ENCODE assay signal across 11 cellular contexts in genomic region chrY:20990869-20991548, GRCh38.
DNase-seq lines count a peak whose midpoint lies in the region; ATAC-seq and TF ChIP-seq lines count a peak whose summit lies in the region.
"Had no signal": no experiment of that assay in that cellular context is flagged by ENCODE, and none has a peak within 500 bp of the region (broad histone marks: within the 10 kb centered on the region; RNA-seq: fewer than 3 reads in every experiment).

No MANE protein-coding gene starts in this region.

- no peaks in the 10 kb centered on the region for H4K20me1 ChIP-seq in mammary epithelial cell (ENCODE audit: insufficient read depth, low read length)
- H4K20me1 ChIP-seq: BLaER1 had no signal

- H3K27me3 Mint-ChIP-seq in CD4-positive, CD25-positive, alpha-beta regulatory T cell: no peaks in the 10 kb centered on the region
- no peaks in the 10 kb centered on the region for H3K27me3 Mint-ChIP-seq in effector memory CD8-positive, alpha-beta T cell
- no peaks in the 10 kb centered on the region for H3K27me3 Mint-ChIP-seq in HFFc6 (ENCODE audit: insufficient read depth)
- H3K27me3 Mint-ChIP-seq: naive B cell had no signal

- H3K9ac ChIP-seq in mammary epithelial cell (ENCODE audit: insufficient read depth, low read length): no peak overlapping the region
- H3K9ac ChIP-seq: BLaER1 had no signal

- peaks cover 0 to 9% (median 4%) of the 10 kb centered on the region in 4 donors for H3K4me1 Mint-ChIP-seq in CD4-positive, CD25-positive, alpha-beta regulatory T cell
- peaks cover 15 to 22% of the 10 kb centered on the region in 2 donors for H3K4me1 Mint-ChIP-seq in effector memory CD8-positive, alpha-beta T cell (ENCODE audit: low read depth in 2 of 2)
- no peaks in the 10 kb centered on the region for H3K4me1 Mint-ChIP-seq in HFFc6 (ENCODE audit: low read depth)

- H3K27ac ChIP-seq in CD4-positive, CD25-positive, alpha-beta regulatory T cell (ENCODE audit: insufficient read depth, low read length, poor library complexity, severe bottlenecking): no peak overlapping the region
- no peak overlapping the region for H3K27ac ChIP-seq in tibial nerve
- H3K27ac ChIP-seq in mammary epithelial cell (ENCODE audit: insufficient read depth, low read depth, low read length): no peak overlapping the region
- H3K27ac ChIP-seq: BLaER1 had no signal

- H3K9me3 Mint-ChIP-seq in CD4-positive, CD25-positive, alpha-beta regulatory T cell: no peaks in the 10 kb centered on the region
- no peaks in the 10 kb centered on the region for H3K9me3 Mint-ChIP-seq in effector memory CD8-positive, alpha-beta T cell
- H3K9me3 Mint-ChIP-seq in HFFc6: peaks cover 6% of the 10 kb centered on the region
- H3K9me3 Mint-ChIP-seq: naive B cell had no signal

- BruUV-seq in mammary epithelial cell (replicated peaks; lab: Mats Ljungman, UMichigan): no TSS peak

- dilution Hi-C loops in mammary epithelial cell (cut with HindIII; ENCODE audit: low sequenced_read_pairs): no loop called here

- TF ChIP-seq CTCF in HFFc6 (IDR thresholded peaks at IDR 0.05) (no peak), tibial nerve (IDR thresholded peaks at IDR 0.05) (no peak), mammary epithelial cell (conservative IDR thresholded peaks at IDR 0.05 in 1 of 2, IDR thresholded peaks at IDR 0.05 in 1 of 2; ENCODE audit: extremely low read depth in 1 of 2, insufficient read depth in 1 of 2, low read depth in 1 of 2, low read length in 2 of 2) (no peak)

- H3K4me2 ChIP-seq in mammary epithelial cell (ENCODE audit: insufficient read depth, low read depth, low read length): no peak overlapping the region
- H3K4me2 ChIP-seq: BLaER1 had no signal

- no peaks in the 10 kb centered on the region for H3K9me3 ChIP-seq in CD4-positive, CD25-positive, alpha-beta regulatory T cell (ENCODE audit: control insufficient read depth in 2 of 2, low read length in 2 of 2)
- H3K9me3 ChIP-seq in tibial nerve (no peaks in the 10 kb centered on the region), mammary epithelial cell (replicated peaks; ENCODE audit: insufficient read depth, low read length) (no peaks in the 10 kb centered on the region)
- H3K9me3 ChIP-seq: BLaER1 had no signal

- H3K4me3 ChIP-seq in CD4-positive, CD25-positive, alpha-beta regulatory T cell (ENCODE audit: low read depth, low read length): peak overlapping the region; percentile 80
- H3K4me3 ChIP-seq in tibial nerve (peak overlapping the region in 2 of 4 donors; percentile 10 to 15), mammary epithelial cell (replicated peaks in 1 of 3; ENCODE audit: insufficient read depth in 1 of 3, low read depth in 2 of 3, low read length in 3 of 3) (no peak overlapping the region)
- H3K4me3 ChIP-seq: BLaER1 had no signal

- H3K27me3 ChIP-seq in CD4-positive, CD25-positive, alpha-beta regulatory T cell (ENCODE audit: control insufficient read depth, insufficient read depth, low read length): no peaks in the 10 kb centered on the region
- H3K27me3 ChIP-seq in tibial nerve: no peaks in the 10 kb centered on the region
- no peaks in the 10 kb centered on the region for H3K27me3 ChIP-seq in mammary epithelial cell (ENCODE audit: insufficient read depth, low read length)
- H3K27me3 ChIP-seq: BLaER1 had no signal

- no peaks in the 10 kb centered on the region for H3K36me3 Mint-ChIP-seq in CD4-positive, CD25-positive, alpha-beta regulatory T cell
- peaks cover 3% of the 10 kb centered on the region for H3K36me3 Mint-ChIP-seq in effector memory CD8-positive, alpha-beta T cell (ENCODE audit: insufficient read depth)
- no peaks in the 10 kb centered on the region for H3K36me3 Mint-ChIP-seq in HFFc6 (ENCODE audit: low read depth)
- H3K36me3 Mint-ChIP-seq: naive B cell had no signal

- intact Hi-C loops in mammary epithelial cell (cut with micrococcal nuclease): no loop called here

- peak; percentile 88 to 94 for ATAC-seq in CD4-positive, CD25-positive, alpha-beta regulatory T cell (ENCODE audit: low read depth in 2 of 2)
- ATAC-seq in GM21367 (IDR thresholded peaks at IDR 0.05; ENCODE audit: unreplicated experiment) (peak; percentile 94), HG03521 (IDR thresholded peaks at IDR 0.05; ENCODE audit: unreplicated experiment) (peak; percentile 93), HG02970 (IDR thresholded peaks at IDR 0.05; ENCODE audit: low FRiP score, unreplicated experiment) (no peak)
- ATAC-seq in effector memory CD8-positive, alpha-beta T cell (replicated peaks): peak; percentile 84

- no peak for TF ChIP-seq EP300 in tibial nerve (IDR thresholded peaks at IDR 0.05)

- 33% methylated on average over 1 of the region's 1 CpG; no CpG with 5 or more reads in 1 of the 2 donors for WGBS in tibial nerve, 2 donors
- WGBS in mammary epithelial cell (ENCODE audit: low coverage, missing lambda C conversion rate): no CpG with 5 or more reads among the region's 1 CpG

- no peak overlapping the region for H2AFZ ChIP-seq in mammary epithelial cell (ENCODE audit: low read depth, low read length)

- CTCF ChIA-PET in mammary epithelial cell (lab: Charles Lee; ENCODE audit: low non-redundant PET): no interaction called here

- H3K27ac Mint-ChIP-seq in CD4-positive, CD25-positive, alpha-beta regulatory T cell: peak overlapping the region in 1 of 3 donors; percentile 96
- H3K27ac Mint-ChIP-seq in effector memory CD8-positive, alpha-beta T cell: peak overlapping the region; percentile 72 to 75
- no peak overlapping the region for H3K27ac Mint-ChIP-seq in HFFc6

- no peaks in the 10 kb centered on the region for H3K79me2 ChIP-seq in mammary epithelial cell (ENCODE audit: insufficient read depth, low read length)

- H3K4me1 ChIP-seq in CD4-positive, CD25-positive, alpha-beta regulatory T cell (ENCODE audit: control insufficient read depth, insufficient read depth, low read length, poor library complexity, severe bottlenecking): no peaks in the 10 kb centered on the region
- H3K4me1 ChIP-seq in tibial nerve: no peaks in the 10 kb centered on the region
- H3K4me1 ChIP-seq in mammary epithelial cell (ENCODE audit: insufficient read depth, low read length): no peaks in the 10 kb centered on the region
- H3K4me1 ChIP-seq: BLaER1 had no signal

- peak overlapping the region in 1 of 4 donors; percentile 89 for H3K4me3 Mint-ChIP-seq in CD4-positive, CD25-positive, alpha-beta regulatory T cell
- H3K4me3 Mint-ChIP-seq in effector memory CD8-positive, alpha-beta T cell: peak overlapping the region; percentile 45 to 84
- H3K4me3 Mint-ChIP-seq in HFFc6: no peak overlapping the region

- no peaks in the 10 kb centered on the region for H3K36me3 ChIP-seq in CD4-positive, CD25-positive, alpha-beta regulatory T cell (ENCODE audit: control insufficient read depth, insufficient read depth, low read length)
- H3K36me3 ChIP-seq in tibial nerve (no peaks in the 10 kb centered on the region), mammary epithelial cell (ENCODE audit: insufficient read depth, low read length) (no peaks in the 10 kb centered on the region)
- H3K36me3 ChIP-seq: BLaER1 had no signal

- in situ Hi-C loops in mammary epithelial cell (cut with MboI; ENCODE audit: low sequenced_read_pairs in 2 of 2): no loop called here

- no peak for DNase-seq in CD4-positive, CD25-positive, alpha-beta regulatory T cell
- peak in 2 of 3 experiments; percentile 1 to 23 for DNase-seq in effector memory CD8-positive, alpha-beta T cell
- no peak for DNase-seq in HFFc6
- no peak for DNase-seq in tibial nerve (ENCODE audit: low spot score in 2 of 2)
- DNase-seq in mammary epithelial cell: no peak
- DNase-seq: naive B cell, NCI-H187 treated with DMSO at 0.1 percent for 48 hours had no signal

- TF ChIP-seq POLR2A in tibial nerve (IDR thresholded peaks at IDR 0.05): no peak

Comparison
In these comparisons a context has a peak if more than half of its experiments do, and no peak if none do; other contexts are left out.
1. DNase-seq: peak in effector memory CD8-positive, alpha-beta T cell (2 of 3); none in CD4-positive, CD25-positive, alpha-beta regulatory T cell (0 of 3), HFFc6 (single experiment), tibial nerve (0 of 2) and mammary epithelial cell (single experiment).